In genomic region chr3:60080648-60081047, GRCh38 we compare ENCODE assay signal across 13 cellular contexts.
A peak's percentile ranks its signal among the peaks of the same experiment; 100 is the strongest.
DNase-seq lines count a peak whose midpoint lies in the region; ATAC-seq lines count a peak whose summit lies in the region.
"Had no signal": no experiment of that assay in that cellular context is flagged by ENCODE, and none has a peak within 500 bp of the region (broad histone marks: within the 10 kb centered on the region; RNA-seq: fewer than 3 reads in every experiment).

No MANE protein-coding gene starts in this region.

- H3K27me3 Mint-ChIP-seq in activated CD4-positive, alpha-beta T cell treated with anti-CD3 and anti-CD28 coated beads, Interleukin-2, amount 10 ng/mL, durations not matched to agents 24 days and 14 days, result peaks cover 2% of the 10 kb centered on the region
- H3K27me3 Mint-ChIP-seq in activated T-helper 17 cell treated with anti-CD3 and anti-CD28 coated beads, Interleukin-2, amount 50 U/mL, for 72 hours, result no peaks in the 10 kb centered on the region
- no peaks in the 10 kb centered on the region for H3K27me3 Mint-ChIP-seq in stimulated activated memory B cell treated with anti-CD40 and anti-IgM and Interleukin-4, amounts not matched to agents 10 μg/mL and 1 μg/mL and 100 μg/mL, for 72 hours

- ATAC-seq in activated T-helper 17 cell treated with anti-CD3 and anti-CD28 coated beads, Interleukin-2, amount 50 U/mL, for 72 hours (replicated peaks), result peak; percentile 89
- ATAC-seq in stimulated activated memory B cell treated with anti-CD40 and anti-IgM and Interleukin-4, amounts not matched to agents 10 μg/mL and 1 μg/mL and 100 μg/mL, for 72 hours, result peak; percentile 34
- ATAC-seq in GM18519 (IDR thresholded peaks at IDR 0.05; ENCODE audit: low FRiP score, unreplicated experiment), result no peak
- ATAC-seq: A549, HepG2 had no signal

- intact Hi-C loops in activated CD4-positive, alpha-beta T cell treated with anti-CD3 and anti-CD28 coated beads, Interleukin-2, amount 10 ng/mL, durations not matched to agents 24 days and 14 days (cut with micrococcal nuclease), result loop anchor here (1.0 to 10.0 kb wide), 10 partner anchors 32 to 1484 kb away; partner anchors contain the start of gene PTPRG

- H3K4me1 Mint-ChIP-seq in activated CD4-positive, alpha-beta T cell treated with anti-CD3 and anti-CD28 coated beads, Interleukin-2, amount 10 ng/mL, durations not matched to agents 24 days and 14 days, result peaks cover 62% of the 10 kb centered on the region
- peaks cover 22% of the 10 kb centered on the region for H3K4me1 Mint-ChIP-seq in activated T-helper 17 cell treated with anti-CD3 and anti-CD28 coated beads, Interleukin-2, amount 50 U/mL, for 72 hours
- peaks cover 38% of the 10 kb centered on the region for H3K4me1 Mint-ChIP-seq in stimulated activated memory B cell treated with anti-CD40 and anti-IgM and Interleukin-4, amounts not matched to agents 10 μg/mL and 1 μg/mL and 100 μg/mL, for 72 hours

- peak overlapping the region; percentile 100 for H3K27ac Mint-ChIP-seq in activated CD4-positive, alpha-beta T cell treated with anti-CD3 and anti-CD28 coated beads, Interleukin-2, amount 10 ng/mL, durations not matched to agents 24 days and 14 days
- no peak overlapping the region for H3K27ac Mint-ChIP-seq in activated T-helper 17 cell treated with anti-CD3 and anti-CD28 coated beads, Interleukin-2, amount 50 U/mL, for 72 hours
- H3K27ac Mint-ChIP-seq in stimulated activated memory B cell treated with anti-CD40 and anti-IgM and Interleukin-4, amounts not matched to agents 10 μg/mL and 1 μg/mL and 100 μg/mL, for 72 hours, result peak overlapping the region; percentile 0

- peak overlapping the region; percentile 76 for H3K4me3 Mint-ChIP-seq in activated CD4-positive, alpha-beta T cell treated with anti-CD3 and anti-CD28 coated beads, Interleukin-2, amount 10 ng/mL, durations not matched to agents 24 days and 14 days
- H3K4me3 Mint-ChIP-seq in activated T-helper 17 cell treated with anti-CD3 and anti-CD28 coated beads, Interleukin-2, amount 50 U/mL, for 72 hours, result peak overlapping the region; percentile 34
- no peak overlapping the region for H3K4me3 Mint-ChIP-seq in stimulated activated memory B cell treated with anti-CD40 and anti-IgM and Interleukin-4, amounts not matched to agents 10 μg/mL and 1 μg/mL and 100 μg/mL, for 72 hours

- H3K9me3 Mint-ChIP-seq in activated CD4-positive, alpha-beta T cell treated with anti-CD3 and anti-CD28 coated beads, Interleukin-2, amount 10 ng/mL, durations not matched to agents 24 days and 14 days, result peaks cover 15% of the 10 kb centered on the region
- H3K9me3 Mint-ChIP-seq in activated T-helper 17 cell treated with anti-CD3 and anti-CD28 coated beads, Interleukin-2, amount 50 U/mL, for 72 hours, result peaks cover 4% of the 10 kb centered on the region
- no peaks in the 10 kb centered on the region for H3K9me3 Mint-ChIP-seq in stimulated activated memory B cell treated with anti-CD40 and anti-IgM and Interleukin-4, amounts not matched to agents 10 μg/mL and 1 μg/mL and 100 μg/mL, for 72 hours

- peaks cover 36% of the 10 kb centered on the region for H3K36me3 Mint-ChIP-seq in activated CD4-positive, alpha-beta T cell treated with anti-CD3 and anti-CD28 coated beads, Interleukin-2, amount 10 ng/mL, durations not matched to agents 24 days and 14 days (ENCODE audit: low read depth)
- no peaks in the 10 kb centered on the region for H3K36me3 Mint-ChIP-seq in activated T-helper 17 cell treated with anti-CD3 and anti-CD28 coated beads, Interleukin-2, amount 50 U/mL, for 72 hours (ENCODE audit: low read depth)
- H3K36me3 Mint-ChIP-seq in stimulated activated memory B cell treated with anti-CD40 and anti-IgM and Interleukin-4, amounts not matched to agents 10 μg/mL and 1 μg/mL and 100 μg/mL, for 72 hours, result no peaks in the 10 kb centered on the region

- DNase-seq in activated CD4-positive, alpha-beta T cell treated with anti-CD3 and anti-CD28 coated beads, Interleukin-2, amount 10 ng/mL, durations not matched to agents 24 days and 14 days, result peak; percentile 80
- no peak for DNase-seq in activated CD4-positive, alpha-beta T cell treated with anti-CD3 and anti-CD28 coated beads for 1 hour
- DNase-seq in HT1080 (ENCODE audit: low read depth), result peak; percentile 12
- no peak for DNase-seq in hippocampal formation (lab: John Stamatoyannopoulos, UW)
- DNase-seq in NCI-H510A treated with DMSO at 0.1 percent for 48 hours (lab: John Stamatoyannopoulos, UW), result no peak
- DNase-seq: Calu3, mammary epithelial cell, NCI-H1105 had no signal

Comparison
In these comparisons a context has a peak if more than half of its experiments do, and no peak if none do; other contexts are left out.
1. DNase-seq: peak in activated CD4-positive, alpha-beta T cell treated with anti-CD3 and anti-CD28 coated beads, Interleukin-2, amount 10 ng/mL, durations not matched to agents 24 days and 14 days (single experiment) and HT1080 (single experiment); none in activated CD4-positive, alpha-beta T cell treated with anti-CD3 and anti-CD28 coated beads for 1 hour (single experiment), hippocampal formation (0 of 2) and NCI-H510A treated with DMSO at 0.1 percent for 48 hours (single experiment).